13 cellular contexts compared by ENCODE assay signal in the genomic region with DNA sequence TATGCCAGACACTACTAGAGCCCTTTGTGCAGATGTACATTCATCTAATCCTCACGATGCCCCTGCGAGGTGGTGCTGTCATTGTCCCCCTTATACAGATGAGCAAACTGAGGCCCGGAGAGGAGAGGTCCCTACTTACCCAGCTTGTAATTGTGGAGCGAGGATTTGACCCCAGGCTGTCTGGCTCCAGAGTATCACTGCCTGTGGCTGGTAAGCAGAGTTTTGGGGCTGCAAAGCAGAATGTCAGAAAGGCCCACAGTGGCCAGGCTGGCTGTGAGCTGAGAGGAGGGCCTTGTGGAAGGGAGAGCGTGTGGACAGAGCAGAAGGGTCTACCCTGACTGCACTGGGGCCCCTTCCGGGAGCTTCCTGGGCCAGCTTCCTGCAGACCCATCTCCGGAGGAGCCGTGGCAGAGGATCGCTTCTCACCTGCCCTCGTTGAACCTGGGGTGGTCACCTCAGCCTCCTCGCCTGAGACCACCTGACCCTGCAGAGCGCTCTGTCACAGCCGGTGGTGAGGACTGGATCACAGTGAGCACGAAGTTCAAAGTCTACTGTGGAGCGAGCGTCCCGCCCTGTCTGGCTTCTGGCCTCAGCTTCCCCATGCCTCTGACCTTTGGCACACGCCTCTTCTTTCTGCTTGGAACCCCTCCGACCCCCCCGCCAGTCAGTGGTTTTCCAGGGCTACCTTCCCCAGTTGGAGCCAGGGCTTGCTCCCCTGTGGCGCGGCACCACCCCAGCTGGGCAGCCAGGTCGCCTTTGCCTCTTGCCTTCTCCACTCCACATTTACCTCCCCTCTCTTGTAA. TPM values are rescaled to one million over a fixed set of nuclear protein-coding genes. Genes with fewer than 3 reads are reported as not detected.
A peak's percentile ranks its signal among the peaks of the same experiment; 100 is the strongest.
DNase-seq lines count a peak whose midpoint lies in the region; ATAC-seq and TF ChIP-seq lines count a peak whose summit lies in the region.
"Had no signal": no experiment of that assay in that cellular context is flagged by ENCODE, and none has a peak within 500 bp of the region (broad histone marks: within the 10 kb centered on the region; RNA-seq: fewer than 3 reads in every experiment).

No MANE protein-coding gene starts in this region.

- intact Hi-C loops in Caco-2 (cut with micrococcal nuclease; ENCODE audit: unreplicated experiment): no loop called here

- no TSS peak for BruUV-seq in Caco-2 (replicated peaks; lab: Mats Ljungman, UMichigan)

- H3K9me3 Mint-ChIP-seq in Caco-2 (ENCODE audit: unreplicated experiment): no peaks in the 10 kb centered on the region
- H3K9me3 Mint-ChIP-seq in WTC11: no peaks in the 10 kb centered on the region
- H3K9me3 Mint-ChIP-seq in osteocyte (ENCODE audit: unreplicated experiment): no peaks in the 10 kb centered on the region
- H3K9me3 Mint-ChIP-seq: activated CD4-positive, alpha-beta memory T cell treated with anti-CD3 and anti-CD28 coated beads for 36 hours; T-helper 1 cell treated with Interleukin-12 subunit alpha and Interleukin-12 subunit beta and Interleukin-4 antibody, amounts not matched to agents 30 μg/mL and 1 μg/mL, for 36 hours had no signal

- H3K36me3 ChIP-seq in Caco-2 (ENCODE audit: control insufficient read depth, insufficient read depth, low read length): peaks cover 9% of the 10 kb centered on the region; the same call in 1 of the 2 replicates

- CTCF ChIA-PET in Caco-2 (lab: Charles Lee): no interaction called here
- CTCF ChIA-PET in WTC11 (lab: Charles Lee): no interaction called here

- peaks cover 20% of the 10 kb centered on the region for H3K4me1 ChIP-seq in Caco-2

- H3K4me3 Mint-ChIP-seq in Caco-2 (ENCODE audit: unreplicated experiment) (no peak overlapping the region), WTC11 (no peak overlapping the region), osteocyte (ENCODE audit: unreplicated experiment) (no peak overlapping the region)
- H3K4me3 Mint-ChIP-seq: activated CD4-positive, alpha-beta memory T cell treated with anti-CD3 and anti-CD28 coated beads for 36 hours; T-helper 1 cell treated with Interleukin-12 subunit alpha and Interleukin-12 subunit beta and Interleukin-4 antibody, amounts not matched to agents 30 μg/mL and 1 μg/mL, for 36 hours had no signal

- DNase-seq in Caco-2 (no peak), WTC11 (ENCODE audit: low spot score) (no peak), left lobe of liver (ENCODE audit: low spot score) (peak; percentile 96), osteocyte (ENCODE audit: extremely low spot score, unreplicated experiment) (no peak), HuH-7 (ENCODE audit: low spot score) (no peak), NCI-H82 treated with DMSO at 0.1 percent for 48 hours (lab: John Stamatoyannopoulos, UW; ENCODE audit: unreplicated experiment) (no peak), putamen (ENCODE audit: low spot score) (no peak)
- DNase-seq: activated CD4-positive, alpha-beta memory T cell treated with anti-CD3 and anti-CD28 coated beads for 36 hours; activated gamma-delta T cell treated with Interleukin-2 at 50 U/mL for 16 hours; cerebellar nuclear complex; NCI-H1105 had no signal

- H3K36me3 Mint-ChIP-seq in Caco-2 (ENCODE audit: insufficient read depth, unreplicated experiment): peaks cover 42% of the 10 kb centered on the region
- peaks cover 26% of the 10 kb centered on the region for H3K36me3 Mint-ChIP-seq in WTC11
- H3K36me3 Mint-ChIP-seq in osteocyte (ENCODE audit: unreplicated experiment): peaks cover 3% of the 10 kb centered on the region

- POLR2A ChIA-PET in Caco-2 (lab: Charles Lee): no interaction called here
- POLR2A ChIA-PET in WTC11 (lab: Charles Lee): no interaction called here

- H3K4me3 ChIP-seq in Caco-2 (ENCODE audit: low read depth, low read length): no peak overlapping the region

- ATAC-seq in WTC11 (no peak), left lobe of liver (peak; percentile 76), HG02981 (IDR thresholded peaks at IDR 0.05; ENCODE audit: unreplicated experiment) (no peak)

- H3K4me1 Mint-ChIP-seq in Caco-2 (ENCODE audit: low read depth, unreplicated experiment): peaks cover 24% of the 10 kb centered on the region
- peaks cover 64% of the 10 kb centered on the region for H3K4me1 Mint-ChIP-seq in WTC11
- H3K4me1 Mint-ChIP-seq in osteocyte (ENCODE audit: unreplicated experiment): peaks cover 33% of the 10 kb centered on the region

- H3K27me3 Mint-ChIP-seq in Caco-2 (ENCODE audit: insufficient read depth, unreplicated experiment): no peaks in the 10 kb centered on the region
- no peaks in the 10 kb centered on the region for H3K27me3 Mint-ChIP-seq in WTC11 (ENCODE audit: low read depth)
- H3K27me3 Mint-ChIP-seq in osteocyte (ENCODE audit: unreplicated experiment): no peaks in the 10 kb centered on the region
- H3K27me3 Mint-ChIP-seq: activated CD4-positive, alpha-beta memory T cell treated with anti-CD3 and anti-CD28 coated beads for 36 hours had no signal

- TF ChIP-seq CTCF in Caco-2 (IDR thresholded peaks at IDR 0.05; ENCODE audit: insufficient read depth in 1 of 2, low read depth in 1 of 2, low read length in 1 of 2, severe bottlenecking in 1 of 2, unreplicated experiment in 1 of 2) (no peak), WTC11 (IDR thresholded peaks at IDR 0.05) (no peak), osteocyte (IDR thresholded peaks at IDR 0.05) (no peak)

- H3K27ac Mint-ChIP-seq in Caco-2 (ENCODE audit: unreplicated experiment): peak overlapping the region; percentile 17
- H3K27ac Mint-ChIP-seq in WTC11: peak overlapping the region; percentile 78
- H3K27ac Mint-ChIP-seq in osteocyte (ENCODE audit: unreplicated experiment): peak overlapping the region; percentile 48
- H3K27ac Mint-ChIP-seq: activated CD4-positive, alpha-beta memory T cell treated with anti-CD3 and anti-CD28 coated beads for 36 hours; T-helper 1 cell treated with Interleukin-12 subunit alpha and Interleukin-12 subunit beta and Interleukin-4 antibody, amounts not matched to agents 30 μg/mL and 1 μg/mL, for 36 hours had no signal

- H3K27me3 ChIP-seq in Caco-2 (replicated peaks; ENCODE audit: control insufficient read depth, insufficient read depth, low read length): no peaks in the 10 kb centered on the region

- no peaks in the 10 kb centered on the region for H3K9me3 ChIP-seq in Caco-2

TF ChIP-seq in WTC11, 78 proteins besides CTCF, POLR2A, EP300 and RAD21:
- TF ChIP-seq GABPB1 (CRISPR knock-in tag; IDR thresholded peaks at IDR 0.05) (peak; percentile 73), ZNF121 (CRISPR knock-in tag; IDR thresholded peaks at IDR 0.05) (no peak), SOX15 (CRISPR knock-in tag; IDR thresholded peaks at IDR 0.05) (no peak)
TF ChIP-seq in WTC11: peak in this region for 1.

RNA-seq across cellular contexts. Expression of a gene that starts 12.1 kb away (rescaled TPM):
- 63.7 and 68.0 TPM in 2 replicates for total RNA-seq in Caco-2 (2022)
- 57.0 to 63.7 TPM (median 59.6 TPM) in 3 replicates for total RNA-seq in WTC11 (2021)
- total RNA-seq in left lobe of liver: 15.4 TPM
- total RNA-seq in osteocyte: 29.8 and 38.0 TPM in 2 replicates

Comparison
In these comparisons a context has a peak if more than half of its experiments do, and no peak if none do; other contexts are left out.
1. H3K27ac Mint-ChIP-seq: peak in every context shown above with its lines; median percentile 78 in WTC11; 48 in osteocyte; 17 in Caco-2.